ENCODE assay signal across 8 cellular contexts in genomic region chr11:47642099-47642855, GRCh38. TPM values are rescaled to one million over a fixed set of nuclear protein-coding genes. Genes with fewer than 3 reads are reported as not detected.
DNase-seq lines count a peak whose midpoint lies in the region; ATAC-seq and TF ChIP-seq lines count a peak whose summit lies in the region.

MTCH2 (minus strand) TSS chr11:47642559; CDS start chr11:47642465, 94 bp downstream.

- peak within 1 kb of the TSS; percentile 78 for H3K4ac ChIP-seq in IMR-90 (ENCODE audit: low read depth, low read length)

- in situ Hi-C loops in IMR-90 (cut with MboI; ENCODE audit: low sequenced_read_pairs) = loop anchor here (5.0 kb wide), 1 partner anchor 70 kb away; no protein-coding TSS in a partner anchor

- H3K79me1 ChIP-seq in IMR-90 (ENCODE audit: low read depth in 1 of 2, low read length in 2 of 2) = peaks cover 14 to 31% of the 10 kb centered on the region in 2 experiments; a peak in 2 of 4 replicates

- H3K14ac ChIP-seq in IMR-90 (replicated peaks; ENCODE audit: low read depth, low read length) = peak within 1 kb of the TSS; percentile 91

- H3K27me3 ChIP-seq in IMR-90 (ENCODE audit: control insufficient read depth, insufficient read depth, low read length) = no peaks in the 10 kb centered on the region

- peak within 1 kb of the TSS; percentile 42; the same call in 1 of the 2 replicates for H2BK120ac ChIP-seq in IMR-90 (ENCODE audit: low read depth, low read length)

- H3K27ac ChIP-seq in IMR-90 (ENCODE audit: insufficient read depth, low read length) (peak within 1 kb of the TSS; percentile 85), OCI-LY7 (ENCODE audit: low read depth, low read length, poor library complexity, severe bottlenecking) (peak within 1 kb of the TSS; percentile 75)

- H2AK5ac ChIP-seq in IMR-90 (ENCODE audit: low read depth, low read length) = peak within 1 kb of the TSS; percentile 75

- no peaks in the 10 kb centered on the region for H3K9me2 ChIP-seq in OCI-LY7 (ENCODE audit: insufficient read depth, low read length)

- peaks cover 4% of the 10 kb centered on the region for H3K36me3 ChIP-seq in IMR-90 (ENCODE audit: control insufficient read depth, insufficient read depth, low read length)
- peaks cover 32% of the 10 kb centered on the region for H3K36me3 ChIP-seq in OCI-LY7 (ENCODE audit: insufficient read depth, low read length)
- no peaks in the 10 kb centered on the region for H3K36me3 ChIP-seq in mucosa of descending colon (ENCODE audit: low read depth)

- CTCF ChIA-PET in IMR-90 (lab: Yijun Ruan, JAX) (no interaction called here), OCI-LY7 (lab: Charles Lee; ENCODE audit: unreplicated experiment) (interaction anchor here (0.6 kb wide), 1 partner anchor 189 kb away, joined by 3 read pairs; no protein-coding TSS in a partner anchor)

- TF ChIP-seq POLR2A in IMR-90 (IDR thresholded peaks at IDR 0.05; ENCODE audit: low read depth, low read length) = peak; percentile 95

- H3K4me1 ChIP-seq in IMR-90 (ENCODE audit: control insufficient read depth, insufficient read depth, low read length) (no peaks in the 10 kb centered on the region), OCI-LY7 (ENCODE audit: insufficient read depth, low read length, poor library complexity, severe bottlenecking) (peaks cover 21% of the 10 kb centered on the region), mucosa of descending colon (ENCODE audit: low read depth) (peaks cover 10% of the 10 kb centered on the region)

- peaks cover 6% of the 10 kb centered on the region; the same call in 1 of the 2 replicates for H3K9me1 ChIP-seq in IMR-90 (ENCODE audit: insufficient read depth, low read length)

- H3K4me3 ChIP-seq in IMR-90 (ENCODE audit: insufficient read depth, low read depth, low read length) = peak within 1 kb of the TSS; percentile 73
- H3K4me3 ChIP-seq in OCI-LY7 (ENCODE audit: low read depth, low read length, poor library complexity, severe bottlenecking) = peak within 1 kb of the TSS; percentile 89
- H3K4me3 ChIP-seq in epithelial cell of esophagus (ENCODE audit: low read length) = peak within 1 kb of the TSS; percentile 87
- H3K4me3 ChIP-seq in mucosa of descending colon = peak within 1 kb of the TSS; percentile 65

- H3K56ac ChIP-seq in IMR-90 (ENCODE audit: extremely low read depth, insufficient read depth, low read length) = peak within 1 kb of the TSS; percentile 82

- POLR2A ChIA-PET in IMR-90 (lab: Charles Lee; ENCODE audit: unreplicated experiment) (no interaction called here), OCI-LY7 (lab: Charles Lee) (interaction anchor here (0.7 to 1.5 kb wide), 3 partner anchors 48 to 1355 kb away, joined by 3 to 4 read pairs (median 3); no protein-coding TSS in a partner anchor)

- peak within 1 kb of the TSS; percentile 7; the same call in 1 of the 3 replicates for H2BK15ac ChIP-seq in IMR-90 (ENCODE audit: low read depth, low read length)

- peak within 1 kb of the TSS; percentile 83 for H4K91ac ChIP-seq in IMR-90 (ENCODE audit: insufficient read depth, low read depth, low read length)

- H2BK20ac ChIP-seq in IMR-90 (ENCODE audit: low read depth, low read length) = no peak within 1 kb of the TSS

- H3K9me3 ChIP-seq in IMR-90 (ENCODE audit: control insufficient read depth, insufficient read depth, low read length) = no peaks in the 10 kb centered on the region
- H3K9me3 ChIP-seq in OCI-LY7 (ENCODE audit: low read length) = no peaks in the 10 kb centered on the region
- H3K9me3 ChIP-seq in mucosa of descending colon = no peaks in the 10 kb centered on the region

- peak within 1 kb of the TSS; percentile 98 for H2AFZ ChIP-seq in IMR-90 (replicated peaks; ENCODE audit: low read length, poor library complexity)
- peak within 1 kb of the TSS; percentile 45 for H2AFZ ChIP-seq in OCI-LY7 (ENCODE audit: low read length)

- peak within 1 kb of the TSS; percentile 68; the same call in 1 of the 2 replicates for H3K18ac ChIP-seq in IMR-90 (ENCODE audit: low read depth, low read length)

- peak within 1 kb of the TSS; percentile 67 to 97 for H4K8ac ChIP-seq in IMR-90 (ENCODE audit: low read depth in 2 of 2, low read length in 2 of 2)

- ATAC-seq in GM21528 (IDR thresholded peaks at IDR 0.05; ENCODE audit: low FRiP score, unreplicated experiment) = peak; percentile 91
- ATAC-seq in IMR-90 (ENCODE audit: low read depth) = peak; percentile 99
- peak; percentile 99 for ATAC-seq in mucosa of descending colon

- H4K20me1 ChIP-seq in IMR-90 (ENCODE audit: insufficient read depth, low read length) = no peaks in the 10 kb centered on the region
- H4K20me1 ChIP-seq in OCI-LY7 (ENCODE audit: insufficient read depth, low read length) = no peaks in the 10 kb centered on the region

- peak within 1 kb of the TSS; percentile 77 for H4K5ac ChIP-seq in IMR-90 (ENCODE audit: low read depth, low read length)

- H3K4me2 ChIP-seq in IMR-90 (ENCODE audit: low read depth, low read length) (peak within 1 kb of the TSS; percentile 98), OCI-LY7 (ENCODE audit: low read length) (peak within 1 kb of the TSS; percentile 93)

- no TSS peak for BruUV-seq in IMR-90 (replicated peaks; lab: Mats Ljungman, UMichigan)
- no TSS peak for BruUV-seq in OCI-LY7 (replicated peaks; lab: Mats Ljungman, UMichigan)

- dilution Hi-C loops in IMR-90 (cut with HindIII; ENCODE audit: low sequenced_read_pairs, unreplicated experiment) = no loop called here

- H3K9ac ChIP-seq in IMR-90 (ENCODE audit: low read depth, low read length) = peak within 1 kb of the TSS; percentile 75

- H3K23ac ChIP-seq in IMR-90 (ENCODE audit: low read depth, low read length) = peak within 1 kb of the TSS; percentile 87

- DNase-seq in DMS 273 (lab: John Stamatoyannopoulos, UW; ENCODE audit: unreplicated experiment) (peak; percentile 96), IMR-90 (peak; percentile 97), OCI-LY7 (ENCODE audit: low spot score) (peak; percentile 98), activated T-cell treated with anti-CD3 and anti-CD28 coated beads for 24 hours (ENCODE audit: low read depth) (peak; percentile 96), epithelial cell of esophagus (ENCODE audit: low read depth) (peak; percentile 98), mucosa of descending colon (peak; percentile 96 to 98 (median 97))
- peak; percentile 94 for DNase-seq in stimulated activated CD8-positive, alpha-beta memory T cell treated with anti-CD3 and anti-CD28 coated beads, Interleukin-4, amount 100 ng/mL, for 24 hours (ENCODE audit: low read depth)

- no peak for TF ChIP-seq RAD21 in IMR-90 (IDR thresholded peaks at IDR 0.05; ENCODE audit: low read length)

- peak within 1 kb of the TSS; percentile 96 for H2AK9ac ChIP-seq in IMR-90 (replicated peaks; ENCODE audit: low read depth, low read length, poor library complexity)

- TF ChIP-seq CTCF in IMR-90 (conservative IDR thresholded peaks at IDR 0.05; ENCODE audit: low read depth, low read length) = peak; percentile 34; the same call in 1 of the 2 replicates
- 0 out of 2 replicates have a peak, but pooled peaks have one; percentile 43 for TF ChIP-seq CTCF in OCI-LY7 (conservative IDR thresholded peaks at IDR 0.05; ENCODE audit: low read length)
- TF ChIP-seq CTCF in epithelial cell of esophagus (IDR thresholded peaks at IDR 0.05; ENCODE audit: insufficient read depth, low read depth, low read length, missing control alignments) = peak; percentile 23
- peak; percentile 55 for TF ChIP-seq CTCF in mucosa of descending colon (IDR thresholded peaks at IDR 0.05)

- 1% methylated on average over 22 of the region's 78 CpGs; no CpG with 5 or more reads in 1 of the 2 experiments for WGBS in IMR-90 (ENCODE audit: extremely low coverage in 2 of 2, insufficient read length in 1 of 2), 2 experiments

- H3K79me2 ChIP-seq in OCI-LY7 (ENCODE audit: insufficient read depth, low read depth, low read length) = peaks cover 34% of the 10 kb centered on the region

- H2BK5ac ChIP-seq in IMR-90 (ENCODE audit: low read depth, low read length, poor library complexity, severe bottlenecking) = peak within 1 kb of the TSS; percentile 86

- intact Hi-C loops in IMR-90 (cut with micrococcal nuclease) = loop anchor here (2.0 to 5.0 kb wide), 3 partner anchors 73 to 210 kb away; partner anchors contain the start of gene AGBL2
- intact Hi-C loops in OCI-LY7 (cut with micrococcal nuclease; ENCODE audit: unreplicated experiment) = loop anchor here (1.0 to 10.0 kb wide), 5 partner anchors 63 to 473 kb away; partner anchors contain the start of genes AGBL2, FNBP4, KBTBD4 and NDUFS3
- intact Hi-C loops in mucosa of descending colon (cut with DNase I, micrococcal nuclease) = loop anchor here in 1 of 2 donors (5.0 kb wide), 1 partner anchor 125 kb away; the partner anchor contains the start of gene FNBP4

TF ChIP-seq in IMR-90, 13 proteins besides CTCF, POLR2A, EP300 and RAD21:
- TF ChIP-seq BHLHE40 (IDR thresholded peaks at IDR 0.05; ENCODE audit: low read depth, low read length) (peak; percentile 94), MAZ (IDR thresholded peaks at IDR 0.05; ENCODE audit: borderline replicate concordance, low read depth, low read length) (peak; percentile 86; the same call in 1 of the 2 replicates), RCOR1 (IDR thresholded peaks at IDR 0.05; ENCODE audit: insufficient replicate concordance, low read length) (no peak), USF2 (IDR thresholded peaks at IDR 0.05; ENCODE audit: low read depth, low read length) (peak; percentile 96), MXI1 (IDR thresholded peaks at IDR 0.05; ENCODE audit: borderline replicate concordance, low read depth, low read length) (peak; percentile 72)
TF ChIP-seq in IMR-90: peak in this region for 4.

RNA-seq across cellular contexts. Expression of gene MTCH2, which starts in this region (rescaled TPM):
- 163 and 207 TPM in 2 replicates for total RNA-seq in IMR-90 (2012; rRNA removed)
- polyA plus RNA-seq in IMR-90 (2012; rRNA removed) = 103 and 115 TPM in 2 replicates
- polyA plus RNA-seq in IMR-90 (2012; cell fraction: cytosol; rRNA removed) = 47.0 and 110 TPM in 2 replicates
- polyA plus RNA-seq in IMR-90 (2012; cell fraction: nucleus; rRNA removed; ENCODE audit: low replicate concordance) = 21.1 and 39.2 TPM in 2 replicates
- total RNA-seq in OCI-LY7 (2014; rRNA removed; shearing (Covaris generic)) = 43.6 and 64.8 TPM in 2 replicates
- 112 and 119 TPM in 2 replicates for total RNA-seq in OCI-LY7 (2022)
- 100 to 1,000 TPM in 2 of 3 donors, 10 to 100 TPM in 1; 89.7 to 137 (median 126) TPM for total RNA-seq in mucosa of descending colon

Comparison
In these comparisons a context has a peak if more than half of its experiments do, and no peak if none do; other contexts are left out.
1. Peak in every context shown above with its lines: DNase-seq, ATAC-seq, H3K4me3 ChIP-seq and H3K27ac ChIP-seq.